In genomic region chr14:79369359-79370332, GRCh38 we compare ENCODE assay signal across 12 cellular contexts.
DNase-seq lines count a peak whose midpoint lies in the region; ATAC-seq and TF ChIP-seq lines count a peak whose summit lies in the region.
"Had no signal": no experiment of that assay in that cellular context is flagged by ENCODE, and none has a peak within 500 bp of the region (broad histone marks: within the 10 kb centered on the region; RNA-seq: fewer than 3 reads in every experiment).

No MANE protein-coding gene starts in this region.

- H3K4me3 ChIP-seq in AG09309 (ENCODE audit: control insufficient read depth, low read depth, low read length), result no peak overlapping the region

- DNase-seq in AG09309 (ENCODE audit: low read depth) (peak; percentile 52), M059J (ENCODE audit: low read depth) (peak; percentile 90), chondrocyte (ENCODE audit: low spot score) (no peak), myocyte (ENCODE audit: low read depth) (peak; percentile 6), natural killer cell (no peak), UCSD-AML1 (lab: John Stamatoyannopoulos, UW; ENCODE audit: unreplicated experiment) (no peak)
- DNase-seq: activated CD4-positive, alpha-beta T cell treated with anti-CD3 and anti-CD28 coated beads for 48 hours; Karpas-422; retina had no signal

- no peaks in the 10 kb centered on the region for H3K36me3 Mint-ChIP-seq in chondrocyte (ENCODE audit: low read depth)
- H3K36me3 Mint-ChIP-seq in natural killer cell, result no peaks in the 10 kb centered on the region
- H3K36me3 Mint-ChIP-seq: stimulated activated memory B cell treated with anti-CD40 and anti-IgM and Interleukin-4, amounts not matched to agents 10 μg/mL and 1 μg/mL and 100 μg/mL, for 72 hours had no signal

- H3K9me3 Mint-ChIP-seq in chondrocyte (ENCODE audit: low read depth) (peaks cover 8% of the 10 kb centered on the region), natural killer cell (peaks cover 11 to 14% of the 10 kb centered on the region in 2 donors)

- H3K27me3 Mint-ChIP-seq in chondrocyte (ENCODE audit: low read depth), result no peaks in the 10 kb centered on the region
- H3K27me3 Mint-ChIP-seq in natural killer cell (ENCODE audit: low read depth in 2 of 2), result no peaks in the 10 kb centered on the region
- H3K27me3 Mint-ChIP-seq: stimulated activated memory B cell treated with anti-CD40 and anti-IgM and Interleukin-4, amounts not matched to agents 10 μg/mL and 1 μg/mL and 100 μg/mL, for 72 hours had no signal

- TF ChIP-seq CTCF in AG09309 (IDR thresholded peaks at IDR 0.05; ENCODE audit: control insufficient read depth, insufficient read depth, low read depth, low read length, missing control alignments), result no peak
- peak; percentile 57 for TF ChIP-seq CTCF in chondrocyte (IDR thresholded peaks at IDR 0.05)
- TF ChIP-seq CTCF in natural killer cell (IDR thresholded peaks at IDR 0.05), result no peak

- peaks cover 17% of the 10 kb centered on the region for H3K4me1 Mint-ChIP-seq in chondrocyte (ENCODE audit: low read depth)
- no peaks in the 10 kb centered on the region for H3K4me1 Mint-ChIP-seq in natural killer cell
- H3K4me1 Mint-ChIP-seq: stimulated activated memory B cell treated with anti-CD40 and anti-IgM and Interleukin-4, amounts not matched to agents 10 μg/mL and 1 μg/mL and 100 μg/mL, for 72 hours had no signal

- H3K27ac Mint-ChIP-seq in chondrocyte (ENCODE audit: unreplicated experiment) (peak overlapping the region; percentile 81), natural killer cell (no peak overlapping the region)
- H3K27ac Mint-ChIP-seq: stimulated activated memory B cell treated with anti-CD40 and anti-IgM and Interleukin-4, amounts not matched to agents 10 μg/mL and 1 μg/mL and 100 μg/mL, for 72 hours had no signal

- intact Hi-C loops in natural killer cell (cut with micrococcal nuclease), result no loop called here

- H3K4me3 Mint-ChIP-seq in chondrocyte (ENCODE audit: unreplicated experiment) (no peak overlapping the region), natural killer cell (no peak overlapping the region)
- H3K4me3 Mint-ChIP-seq: stimulated activated memory B cell treated with anti-CD40 and anti-IgM and Interleukin-4, amounts not matched to agents 10 μg/mL and 1 μg/mL and 100 μg/mL, for 72 hours had no signal

- ATAC-seq in natural killer cell (no peak), esophagus mucosa (no peak), GM19463 (IDR thresholded peaks at IDR 0.05; ENCODE audit: unreplicated experiment) (no peak)
- ATAC-seq: stimulated activated memory B cell treated with anti-CD40 and anti-IgM and Interleukin-4, amounts not matched to agents 10 μg/mL and 1 μg/mL and 100 μg/mL, for 72 hours had no signal

Comparison
In these comparisons a context has a peak if more than half of its experiments do, and no peak if none do; other contexts are left out.
1. DNase-seq: peak in AG09309 (single experiment), M059J (single experiment) and myocyte (single experiment); none in chondrocyte (single experiment), natural killer cell (single experiment) and UCSD-AML1 (single experiment).